1 cellular context compared by ENCODE assay signal in genomic region chr19:42216653-42217521, GRCh38.
A peak's percentile ranks its signal among the peaks of the same experiment; 100 is the strongest.
TF ChIP-seq lines count a peak whose summit lies in the region.

No MANE protein-coding gene starts in this region.

TF ChIP-seq in K562, 482 proteins besides CTCF, POLR2A, EP300 and RAD21 (continued from another document and continues in another):
- TF ChIP-seq ADNP (tag; IDR thresholded peaks at IDR 0.05) (no peak), KLF16 (IDR thresholded peaks at IDR 0.05) (no peak), XRCC5 (IDR thresholded peaks at IDR 0.05; ENCODE audit: low read depth, low read length) (no peak), ZNF79 (CRISPR knock-in tag; IDR thresholded peaks at IDR 0.05; ENCODE audit: low read depth) (no peak), TEAD1 (CRISPR knock-in tag; IDR thresholded peaks at IDR 0.05) (peak in 1 of 2 experiments; percentile 27; a peak in 1 of 4 replicates), ZNF277 (CRISPR knock-in tag; IDR thresholded peaks at IDR 0.05; ENCODE audit: borderline replicate concordance) (no peak), ZFP30 (CRISPR knock-in tag; IDR thresholded peaks at IDR 0.05; ENCODE audit: borderline replicate concordance) (no peak), SRSF9 (IDR thresholded peaks at IDR 0.05; ENCODE audit: borderline replicate concordance, low read depth, low read length) (no peak), RBBP5 (IDR thresholded peaks at IDR 0.05; ENCODE audit: borderline replicate concordance, insufficient read depth, low read length, poor library complexity, severe bottlenecking) (peak; percentile 3), ELF1 (tag; IDR thresholded peaks at IDR 0.05) (no peak), STAG1 (CRISPR knock-in tag; IDR thresholded peaks at IDR 0.05; ENCODE audit: borderline replicate concordance) (no peak; the same call in 1 of the 2 replicates), HMG20A (CRISPR knock-in tag; conservative IDR thresholded peaks at IDR 0.05) (no peak), NFATC3 (IDR thresholded peaks at IDR 0.05) (no peak), HEY1 (CRISPR knock-in tag; IDR thresholded peaks at IDR 0.05; ENCODE audit: borderline replicate concordance) (no peak), GTF3C2 (IDR thresholded peaks at IDR 0.05; ENCODE audit: borderline replicate concordance, extremely low read depth, insufficient read length) (no peak), ZNF76 (CRISPR knock-in tag; IDR thresholded peaks at IDR 0.05; ENCODE audit: borderline replicate concordance) (no peak), RHOXF2B (CRISPR knock-in tag; conservative IDR thresholded peaks at IDR 0.05) (no peak), ZNF253 (CRISPR knock-in tag; conservative IDR thresholded peaks at IDR 0.05) (no peak), MYBL2 (IDR thresholded peaks at IDR 0.05; ENCODE audit: low read depth) (no peak), MYBL2 (CRISPR knock-in tag; IDR thresholded peaks at IDR 0.05; ENCODE audit: borderline replicate concordance) (no peak), CHD1 (IDR thresholded peaks at IDR 0.05; ENCODE audit: low read length) (peak; percentile 56), ZNF586 (CRISPR knock-in tag; conservative IDR thresholded peaks at IDR 0.05) (no peak), MLLT1 (IDR thresholded peaks at IDR 0.05) (no peak), ZNF431 (CRISPR knock-in tag; IDR thresholded peaks at IDR 0.05) (no peak), ZNF707 (CRISPR knock-in tag; conservative IDR thresholded peaks at IDR 0.05) (no peak), HNRNPLL (IDR thresholded peaks at IDR 0.05; ENCODE audit: low read depth, low read length, poor library complexity, severe bottlenecking) (no peak), ZNF655 (CRISPR knock-in tag; IDR thresholded peaks at IDR 0.05) (no peak), ZNF639 (CRISPR knock-in tag; conservative IDR thresholded peaks at IDR 0.05 in 1 of 2, IDR thresholded peaks at IDR 0.05 in 1 of 2) (no peak), ZNF318 (IDR thresholded peaks at IDR 0.05; ENCODE audit: borderline replicate concordance in 1 of 2, low read depth in 1 of 2) (no peak), ERF (CRISPR knock-in tag; IDR thresholded peaks at IDR 0.05) (no peak), ZNF224 (CRISPR knock-in tag; IDR thresholded peaks at IDR 0.05) (no peak), ZNF444 (CRISPR knock-in tag; IDR thresholded peaks at IDR 0.05) (0 out of 2 replicates have a peak, but pooled peaks have one; percentile 19), ZSCAN32 (CRISPR knock-in tag; IDR thresholded peaks at IDR 0.05) (no peak), BCL6 (CRISPR knock-in tag; IDR thresholded peaks at IDR 0.05) (no peak), CBFA2T3 (IDR thresholded peaks at IDR 0.05) (no peak), ZNF717 (CRISPR knock-in tag; IDR thresholded peaks at IDR 0.05) (no peak)
